8 cellular contexts compared by ENCODE assay signal in the genomic region with DNA sequence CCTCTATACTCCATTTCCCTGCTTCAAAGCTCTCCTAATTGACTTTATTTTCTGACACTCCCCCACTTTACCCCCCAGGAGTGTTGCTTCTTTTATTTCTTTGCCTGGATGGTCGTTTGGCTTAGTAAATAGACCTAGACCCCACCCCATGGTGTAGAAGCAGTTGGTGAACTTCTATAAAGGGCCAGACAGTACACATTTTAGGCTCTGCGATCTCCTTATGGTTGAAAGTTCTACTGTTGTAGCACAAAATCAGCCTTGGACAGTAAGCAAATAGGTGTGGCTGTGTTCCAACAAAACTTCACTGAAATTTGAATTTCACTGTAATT. TPM values are rescaled to one million over a fixed set of nuclear protein-coding genes. Genes with fewer than 3 reads are reported as not detected.
DNase-seq lines count a peak whose midpoint lies in the region; ATAC-seq and TF ChIP-seq lines count a peak whose summit lies in the region.
"Had no signal": no experiment of that assay in that cellular context is flagged by ENCODE, and none has a peak within 500 bp of the region (broad histone marks: within the 10 kb centered on the region; RNA-seq: fewer than 3 reads in every experiment).

No MANE protein-coding gene starts in this region.

- no peak overlapping the region for H3K4me2 ChIP-seq in parathyroid adenoma (ENCODE audit: low read length)

- TF ChIP-seq CTCF in NB4 (IDR thresholded peaks at IDR 0.05; ENCODE audit: low read depth, low read length) (no peak), parathyroid adenoma (IDR thresholded peaks at IDR 0.05) (no peak)

- DNase-seq in CD4-positive, alpha-beta memory T cell: no peak
- DNase-seq in NB4 (ENCODE audit: low read depth): no peak

- CTCF ChIA-PET in CD4-positive, alpha-beta memory T cell (lab: Charles Lee; ENCODE audit: partially characterized antibody): interaction anchor here (1.0 to 2.9 kb wide), 9 partner anchors 27 to 452 kb away, joined by 4 to 64 read pairs (median 7); a partner anchor contains a TSS

- no peak overlapping the region for H3K27ac ChIP-seq in CD4-positive, alpha-beta memory T cell (ENCODE audit: low read depth, low read length)
- H3K27ac ChIP-seq in parathyroid adenoma: peak overlapping the region; percentile 97

- peaks cover 0 to 23% (median 2%) of the 10 kb centered on the region in 8 donors for H3K9me3 Mint-ChIP-seq in CD4-positive, alpha-beta memory T cell
- H3K9me3 Mint-ChIP-seq in dendritic cell treated with granulocyte-macrophage colony-stimulating factor and Interleukin-4, amounts not matched to agents 40 ng/mL and 50 ng/mL, for 4 days: peaks cover 10% of the 10 kb centered on the region

- peaks cover 0 to 7% of the 10 kb centered on the region in 2 donors for H3K36me3 Mint-ChIP-seq in CD4-positive, alpha-beta memory T cell
- peaks cover 11% of the 10 kb centered on the region for H3K36me3 Mint-ChIP-seq in dendritic cell treated with granulocyte-macrophage colony-stimulating factor and Interleukin-4, amounts not matched to agents 40 ng/mL and 50 ng/mL, for 4 days (ENCODE audit: low read depth)

- POLR2A ChIA-PET in CD4-positive, alpha-beta memory T cell (lab: Charles Lee; ENCODE audit: partially characterized antibody): interaction anchor here (0.7 to 2.7 kb wide), 10 partner anchors 13 to 538 kb away, joined by 3 to 43 read pairs (median 8); a partner anchor contains a TSS

- ATAC-seq in GM21786 (IDR thresholded peaks at IDR 0.05; ENCODE audit: unreplicated experiment) (no peak), GM18867 (IDR thresholded peaks at IDR 0.05; ENCODE audit: unreplicated experiment) (no peak), HG02981 (IDR thresholded peaks at IDR 0.05; ENCODE audit: unreplicated experiment) (no peak)

- peak overlapping the region in 1 of 2 donors; percentile 90 for H3K4me3 ChIP-seq in CD4-positive, alpha-beta memory T cell (ENCODE audit: low read length in 2 of 2)
- H3K4me3 ChIP-seq in NB4 (ENCODE audit: low read depth, low read length): peak overlapping the region; percentile 89
- no peak overlapping the region for H3K4me3 ChIP-seq in parathyroid adenoma (ENCODE audit: low read depth, low read length)

- no peak overlapping the region for H3K9ac ChIP-seq in parathyroid adenoma

- H3K36me3 ChIP-seq in CD4-positive, alpha-beta memory T cell (ENCODE audit: insufficient read depth, low read length): no peaks in the 10 kb centered on the region
- H3K36me3 ChIP-seq in parathyroid adenoma (ENCODE audit: control insufficient read depth, insufficient read depth, low read length): no peaks in the 10 kb centered on the region

- H3K27me3 Mint-ChIP-seq in CD4-positive, alpha-beta memory T cell: peaks cover 0 to 1% of the 10 kb centered on the region in 2 donors
- peaks cover 4% of the 10 kb centered on the region for H3K27me3 Mint-ChIP-seq in dendritic cell treated with granulocyte-macrophage colony-stimulating factor and Interleukin-4, amounts not matched to agents 40 ng/mL and 50 ng/mL, for 4 days

- no peaks in the 10 kb centered on the region for H3K9me3 ChIP-seq in CD4-positive, alpha-beta memory T cell (ENCODE audit: control insufficient read depth in 1 of 2, low read length in 2 of 2)
- no peaks in the 10 kb centered on the region for H3K9me3 ChIP-seq in parathyroid adenoma (ENCODE audit: control insufficient read depth, low read length)
- H3K9me3 ChIP-seq: mucosa of descending colon had no signal

- no peak for TF ChIP-seq POLR2A in NB4 (IDR thresholded peaks at IDR 0.05; ENCODE audit: extremely low read depth, insufficient read length)

- H3K4me3 Mint-ChIP-seq in CD4-positive, alpha-beta memory T cell: peak overlapping the region; percentile 95 to 99 (median 98)
- peak overlapping the region; percentile 95 for H3K4me3 Mint-ChIP-seq in dendritic cell treated with granulocyte-macrophage colony-stimulating factor and Interleukin-4, amounts not matched to agents 40 ng/mL and 50 ng/mL, for 4 days

- no peaks in the 10 kb centered on the region for H3K79me2 ChIP-seq in parathyroid adenoma

- intact Hi-C loops in CD4-positive, alpha-beta memory T cell (cut with micrococcal nuclease): loop anchor here (1.0 to 5.0 kb wide), 6 partner anchors 52 to 745 kb away; a partner anchor contains a TSS
- intact Hi-C loops in dendritic cell treated with granulocyte-macrophage colony-stimulating factor and Interleukin-4, amounts not matched to agents 40 ng/mL and 50 ng/mL, for 4 days (cut with micrococcal nuclease): loop anchor here (1.0 to 2.0 kb wide), 2 partner anchors 52 to 452 kb away; no protein-coding TSS in a partner anchor

- H2AFZ ChIP-seq in parathyroid adenoma: peak overlapping the region; percentile 99

- H3K27ac Mint-ChIP-seq in CD4-positive, alpha-beta memory T cell: peak overlapping the region; percentile 75 to 99 (median 90)
- peak overlapping the region; percentile 98 for H3K27ac Mint-ChIP-seq in dendritic cell treated with granulocyte-macrophage colony-stimulating factor and Interleukin-4, amounts not matched to agents 40 ng/mL and 50 ng/mL, for 4 days

- peaks cover 10 to 24% (median 17%) of the 10 kb centered on the region in 4 donors for H3K4me1 Mint-ChIP-seq in CD4-positive, alpha-beta memory T cell
- H3K4me1 Mint-ChIP-seq in dendritic cell treated with granulocyte-macrophage colony-stimulating factor and Interleukin-4, amounts not matched to agents 40 ng/mL and 50 ng/mL, for 4 days (ENCODE audit: low read depth): peaks cover 13% of the 10 kb centered on the region

- peaks cover 7% of the 10 kb centered on the region for H3K4me1 ChIP-seq in CD4-positive, alpha-beta memory T cell (ENCODE audit: insufficient read depth, low read length)
- H3K4me1 ChIP-seq in parathyroid adenoma: no peaks in the 10 kb centered on the region

- no peaks in the 10 kb centered on the region for H3K27me3 ChIP-seq in CD4-positive, alpha-beta memory T cell (ENCODE audit: insufficient read depth, low read length)
- H3K27me3 ChIP-seq in parathyroid adenoma (ENCODE audit: control insufficient read depth, insufficient read depth, low read length): no peaks in the 10 kb centered on the region

RNA-seq across cellular contexts. Expression of a gene that starts 31.9 kb away (rescaled TPM):
- total RNA-seq in CD4-positive, alpha-beta memory T cell: 10 to 100 TPM; 16.7 to 17.9 TPM
- polyA plus RNA-seq in CD4-positive, alpha-beta memory T cell: 10 to 100 TPM; 14.1 to 18.2 TPM

RNA-seq across cellular contexts. Expression of a gene that starts 45.1 kb away (rescaled TPM):
- total RNA-seq in CD4-positive, alpha-beta memory T cell: 1 to 10 TPM; 5.4 to 5.7 TPM
- 1 to 10 TPM in 1 of 2 donors, under 1 TPM in 1; 0.72 to 2.5 TPM for polyA plus RNA-seq in CD4-positive, alpha-beta memory T cell
